8 cellular contexts compared by ENCODE assay signal in the genomic region with DNA sequence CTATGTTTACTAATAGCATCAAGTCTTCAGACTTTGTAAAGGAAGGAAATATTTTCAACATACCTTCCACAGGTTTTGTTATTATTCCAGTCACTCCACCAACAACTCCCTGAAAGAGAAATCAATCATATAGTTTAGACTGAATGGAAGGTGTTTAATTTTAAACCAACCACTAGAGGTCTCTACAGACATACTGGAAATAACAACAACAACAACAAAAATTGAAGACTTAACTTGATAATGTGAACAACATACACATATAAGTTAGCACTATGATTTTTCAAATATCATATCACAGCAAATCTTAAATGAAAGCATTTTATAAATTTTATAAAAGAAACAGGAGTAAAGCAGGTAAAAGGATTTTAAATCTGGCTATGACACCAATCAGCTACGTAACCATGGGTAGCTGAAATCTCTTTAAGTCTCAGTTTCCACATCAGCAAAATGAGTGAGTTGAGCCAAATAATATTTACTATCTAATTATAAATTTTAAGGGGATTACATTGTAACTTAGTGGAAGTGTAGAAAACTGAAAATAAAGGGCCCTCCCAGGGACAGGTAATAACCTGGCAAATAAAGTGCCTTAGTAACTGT.
DNase-seq lines count a peak whose midpoint lies in the region; ATAC-seq and TF ChIP-seq lines count a peak whose summit lies in the region.

No MANE protein-coding gene starts in this region.

- intact Hi-C loops in heart left ventricle (cut with DNase I) (loop anchor here in 9 of 10 donors (2.0 to 10.0 kb wide), 6 partner anchors 199 to 435 kb away; no protein-coding TSS in a partner anchor), left ventricle myocardium superior (cut with micrococcal nuclease) (loop anchor here (10.0 kb wide), 1 partner anchor 203 kb away; no protein-coding TSS in a partner anchor), gastrocnemius medialis (cut with DNase I; ENCODE audit: low total_unique reads) (loop anchor here (5.0 kb wide), 2 partner anchors 200 to 435 kb away; no protein-coding TSS in a partner anchor)

- H3K27me3 ChIP-seq in heart left ventricle = no peaks in the 10 kb centered on the region
- H3K27me3 ChIP-seq in gastrocnemius medialis = no peaks in the 10 kb centered on the region

- H3K4me1 Mint-ChIP-seq in endothelial cell (ENCODE audit: unreplicated experiment) = no peaks in the 10 kb centered on the region

- TF ChIP-seq POLR2A in heart left ventricle (IDR thresholded peaks at IDR 0.05) (no peak), gastrocnemius medialis (IDR thresholded peaks at IDR 0.05) (no peak)

- H3K9me3 ChIP-seq in heart left ventricle (no peaks in the 10 kb centered on the region), gastrocnemius medialis (no peaks in the 10 kb centered on the region)

- peaks cover 0 to 98% (median 88%) of the 10 kb centered on the region in 9 donors for H3K36me3 ChIP-seq in heart left ventricle
- peaks cover 0 to 62% of the 10 kb centered on the region in 2 donors for H3K36me3 ChIP-seq in gastrocnemius medialis

- H3K27ac Mint-ChIP-seq in endothelial cell (ENCODE audit: unreplicated experiment) = no peak overlapping the region

- H3K27me3 Mint-ChIP-seq in endothelial cell (ENCODE audit: unreplicated experiment) = no peaks in the 10 kb centered on the region

- peaks cover 4% of the 10 kb centered on the region for H3K36me3 Mint-ChIP-seq in endothelial cell (ENCODE audit: low read depth, unreplicated experiment)

- H3K27ac ChIP-seq in heart left ventricle (no peak overlapping the region), gastrocnemius medialis (no peak overlapping the region)

- H3K4me3 ChIP-seq in heart left ventricle (no peak overlapping the region), gastrocnemius medialis (no peak overlapping the region)

- TF ChIP-seq CTCF in heart left ventricle (IDR thresholded peaks at IDR 0.05) (peak; percentile 35 to 67 (median 50)), endothelial cell (IDR thresholded peaks at IDR 0.05; ENCODE audit: unreplicated experiment) (peak; percentile 69), gastrocnemius medialis (IDR thresholded peaks at IDR 0.05 in 4 of 5, conservative IDR thresholded peaks at IDR 0.05 in 1 of 5) (peak in 4 of 5 experiments; percentile 24 to 57 (median 48))

- DNase-seq in heart left ventricle = no peak
- DNase-seq in left ventricle myocardium superior = no peak
- peak; percentile 20 for DNase-seq in NCI-H774 (lab: John Stamatoyannopoulos, UW)
- no peak for DNase-seq in endothelial cell (ENCODE audit: low spot score)
- DNase-seq in gastrocnemius medialis = no peak
- no peak for DNase-seq in stimulated activated CD4-positive, alpha-beta T cell treated with anti-CD3 and anti-CD28 coated beads, Interleukin-12 subunit alpha, Interleukin-12 subunit beta, amount 100 ng/mL, for 4 hours
- DNase-seq in cerebellar nuclear complex (lab: John Stamatoyannopoulos, UW) = no peak
- no peak for DNase-seq in stimulated activated naive CD4-positive, alpha-beta T cell treated with Interleukin-2 at 50 U/mL for 16 hours (lab: John Stamatoyannopoulos, UW)

- 92 to 99% (median 96%) methylated on average over 1 of the region's 1 CpG for WGBS in heart left ventricle, 4 donors

- no peak overlapping the region for H3K4me3 Mint-ChIP-seq in endothelial cell (ENCODE audit: unreplicated experiment)

- no peaks in the 10 kb centered on the region for H3K9me3 Mint-ChIP-seq in endothelial cell (ENCODE audit: unreplicated experiment)

- no peaks in the 10 kb centered on the region for H3K4me1 ChIP-seq in heart left ventricle
- no peaks in the 10 kb centered on the region for H3K4me1 ChIP-seq in gastrocnemius medialis

- no peak for ATAC-seq in heart left ventricle
- no peak for ATAC-seq in left ventricle myocardium superior
- no peak for ATAC-seq in gastrocnemius medialis

- in situ Hi-C loops in gastrocnemius medialis (cut with MboI; ENCODE audit: low sequenced_read_pairs in 4 of 4) = loop anchor here in 1 of 4 donors (25.0 kb wide), 1 partner anchor 440 kb away; no protein-coding TSS in a partner anchor
